8 cellular contexts compared by ENCODE assay signal in the genomic region with DNA sequence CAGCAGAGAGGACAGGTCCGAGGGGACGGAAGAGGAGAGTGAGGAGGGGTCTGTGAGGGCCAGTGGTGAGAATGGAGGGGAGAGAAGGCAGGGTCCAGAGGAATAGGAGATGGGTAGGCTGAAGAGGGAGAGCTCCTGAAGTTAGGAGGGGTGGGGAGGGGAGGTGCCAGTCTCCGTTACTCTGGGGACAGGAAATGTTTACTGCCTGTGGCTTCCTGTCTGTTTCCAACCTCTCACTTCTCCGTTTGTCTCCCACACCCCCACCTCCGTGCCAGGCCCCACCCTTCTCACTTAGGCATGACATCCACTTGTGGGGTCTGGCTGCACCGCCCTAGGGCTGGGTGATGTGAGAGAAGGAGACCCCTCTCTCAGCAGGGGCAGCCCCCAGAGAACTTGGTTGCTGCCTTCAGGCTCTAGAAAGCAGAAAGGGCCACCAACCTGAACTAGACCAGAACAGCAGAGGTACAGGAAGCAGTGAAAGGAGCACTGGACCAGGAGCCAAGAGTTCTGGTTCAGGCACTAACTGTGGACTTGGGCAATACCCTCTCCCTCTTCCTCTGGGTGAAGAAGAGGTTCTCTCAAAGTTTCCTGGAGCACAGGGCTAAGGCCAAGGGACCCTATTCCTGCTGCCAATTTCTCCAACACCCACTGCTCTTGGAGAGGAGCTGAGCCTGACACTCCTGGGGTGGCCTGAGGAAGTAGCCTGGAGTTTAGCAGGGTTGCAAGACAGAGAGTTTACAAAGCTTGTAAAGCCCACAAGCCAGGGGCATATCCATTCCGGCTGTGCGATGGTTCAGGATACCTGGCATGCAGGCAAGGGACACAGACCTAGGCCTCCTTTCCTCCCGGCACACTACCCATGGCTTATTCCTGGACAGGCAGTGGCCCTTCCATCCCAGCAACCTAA.
A peak's percentile ranks its signal among the peaks of the same experiment; 100 is the strongest.
DNase-seq lines count a peak whose midpoint lies in the region; ATAC-seq lines count a peak whose summit lies in the region.

No MANE protein-coding gene starts in this region.

- peak; percentile 79 for ATAC-seq in GM19043 (IDR thresholded peaks at IDR 0.05; ENCODE audit: low read depth, unreplicated experiment)

- DNase-seq in RPMI8226 (peak; percentile 72), activated gamma-delta T cell (lab: John Stamatoyannopoulos, UW) (peak; percentile 40), islet precursor cell (peak; percentile 48), AG08396 (ENCODE audit: low spot score) (no peak), COLO668 (lab: John Stamatoyannopoulos, UW; ENCODE audit: unreplicated experiment) (no peak), dedifferentiated amniotic fluid mesenchymal stem cell (ENCODE audit: extremely low spot score) (no peak)
- peak; percentile 48 to 61 for DNase-seq in stimulated activated CD8-positive, alpha-beta memory T cell treated with anti-CD3 and anti-CD28 coated beads, Interleukin-15, amount 100 ng/mL, for 48 hours (ENCODE audit: low read depth in 2 of 2)

Comparison
In these comparisons a context has a peak if more than half of its experiments do, and no peak if none do; other contexts are left out.
1. DNase-seq: peak in RPMI8226 (single experiment), activated gamma-delta T cell (single experiment), islet precursor cell (single experiment) and stimulated activated CD8-positive, alpha-beta memory T cell treated with anti-CD3 and anti-CD28 coated beads, Interleukin-15, amount 100 ng/mL, for 48 hours (2 of 2); none in AG08396 (single experiment), COLO668 (single experiment) and dedifferentiated amniotic fluid mesenchymal stem cell (single experiment).